ENCODE assay signal across 15 cellular contexts in genomic region chr15:62897634-62898033, GRCh38.
A peak's percentile ranks its signal among the peaks of the same experiment; 100 is the strongest.
DNase-seq lines count a peak whose midpoint lies in the region; ATAC-seq and TF ChIP-seq lines count a peak whose summit lies in the region.
"Had no signal": no experiment of that assay in that cellular context is flagged by ENCODE, and none has a peak within 500 bp of the region (broad histone marks: within the 10 kb centered on the region; RNA-seq: fewer than 3 reads in every experiment).

No MANE protein-coding gene starts in this region.

- H2AFZ ChIP-seq in trophoblast cell (ENCODE audit: insufficient read depth, low read length, poor library complexity) (peak overlapping the region; percentile 86), OCI-LY7 (ENCODE audit: low read length) (no peak overlapping the region)

- peak in 3 of 8 donors; percentile 6 to 29 (median 9) for ATAC-seq in heart right ventricle
- no peak for ATAC-seq in GM18520 (IDR thresholded peaks at IDR 0.05; ENCODE audit: unreplicated experiment)
- no peak for ATAC-seq in HG03342 (IDR thresholded peaks at IDR 0.05; ENCODE audit: unreplicated experiment)
- ATAC-seq in GM21528 (IDR thresholded peaks at IDR 0.05; ENCODE audit: low FRiP score, unreplicated experiment): no peak
- ATAC-seq: activated CD4-positive, alpha-beta T cell treated with anti-CD3 and anti-CD28 coated beads for 36 hours; activated T-cell treated with anti-CD3 and anti-CD28 coated beads, Interleukin-2, amount 50 U/mL, for 72 hours had no signal

- H3K4me1 ChIP-seq in ascending aorta (peaks cover 8 to 36% of the 10 kb centered on the region in 2 donors), heart right ventricle (peaks cover 10 to 76% (median 59%) of the 10 kb centered on the region in 9 donors), trophoblast cell (ENCODE audit: control insufficient read depth in 1 of 2, insufficient read depth in 2 of 2, low read length in 2 of 2) (peaks cover 27 to 38% of the 10 kb centered on the region in 2 experiments), OCI-LY7 (ENCODE audit: insufficient read depth, low read length, poor library complexity, severe bottlenecking) (no peaks in the 10 kb centered on the region)

- BruUV-seq in OCI-LY7 (replicated peaks; lab: Mats Ljungman, UMichigan): no TSS peak

- H3K14ac ChIP-seq in trophoblast cell (ENCODE audit: low read length): peak overlapping the region; percentile 98

- POLR2A ChIA-PET in OCI-LY7 (lab: Charles Lee): no interaction called here

- H3K9me3 ChIP-seq in ascending aorta (no peaks in the 10 kb centered on the region), heart right ventricle (no peaks in the 10 kb centered on the region), trophoblast cell (ENCODE audit: insufficient read depth, low read depth, low read length) (no peaks in the 10 kb centered on the region), OCI-LY7 (ENCODE audit: low read length) (no peaks in the 10 kb centered on the region)
- H3K9me3 ChIP-seq: upper lobe of right lung had no signal

- H4K8ac ChIP-seq in trophoblast cell (ENCODE audit: low read depth, low read length): peak overlapping the region; percentile 95

- H3K18ac ChIP-seq in trophoblast cell (ENCODE audit: low read length): peak overlapping the region; percentile 96

- no peaks in the 10 kb centered on the region for H3K27me3 ChIP-seq in ascending aorta
- no peaks in the 10 kb centered on the region for H3K27me3 ChIP-seq in heart right ventricle
- no peaks in the 10 kb centered on the region for H3K27me3 ChIP-seq in trophoblast cell (ENCODE audit: insufficient read depth, low read length)
- H3K27me3 ChIP-seq: upper lobe of right lung had no signal

- H4K91ac ChIP-seq in trophoblast cell (ENCODE audit: low read depth, low read length): peak overlapping the region; percentile 100

- H2BK5ac ChIP-seq in trophoblast cell (ENCODE audit: low read depth, low read length, poor library complexity): peak overlapping the region; percentile 100

- H3K79me2 ChIP-seq in trophoblast cell (ENCODE audit: control insufficient read depth, insufficient read depth, low read length, poor library complexity) (peaks cover 29% of the 10 kb centered on the region), OCI-LY7 (ENCODE audit: insufficient read depth, low read depth, low read length) (no peaks in the 10 kb centered on the region)

- H4K20me1 ChIP-seq in OCI-LY7 (ENCODE audit: insufficient read depth, low read length): no peaks in the 10 kb centered on the region

- TF ChIP-seq CTCF in C4-2B (conservative IDR thresholded peaks at IDR 0.05) (no peak), ascending aorta (IDR thresholded peaks at IDR 0.05) (no peak), heart right ventricle (IDR thresholded peaks at IDR 0.05) (no peak), OCI-LY7 (conservative IDR thresholded peaks at IDR 0.05; ENCODE audit: low read length) (no peak)

- H3K9me2 ChIP-seq in OCI-LY7 (ENCODE audit: insufficient read depth, low read length): no peaks in the 10 kb centered on the region

- intact Hi-C loops in ascending aorta (cut with DNase I) (loop anchor here (1.0 to 5.0 kb wide), 4 partner anchors 45 to 145 kb away; partner anchors contain the start of gene TPM1), heart right ventricle (cut with DNase I) (loop anchor here in 4 of 10 donors (2.0 to 5.0 kb wide), 3 partner anchors 105 to 145 kb away; partner anchors contain the start of gene TPM1 (in 2 of the 4)), OCI-LY7 (cut with micrococcal nuclease; ENCODE audit: unreplicated experiment) (no loop called here)

- H4K12ac ChIP-seq in trophoblast cell (ENCODE audit: low read depth, low read length): peak overlapping the region; percentile 81

- peak overlapping the region; percentile 98 for H2AK5ac ChIP-seq in trophoblast cell (ENCODE audit: low read length)

- H3K9ac ChIP-seq in trophoblast cell (ENCODE audit: low read length): peak overlapping the region; percentile 78

- DNase-seq in ascending aorta (ENCODE audit: low spot score in 2 of 2) (no peak), heart right ventricle (no peak), trophoblast cell (no peak), OCI-LY7 (ENCODE audit: low spot score) (no peak)
- DNase-seq: activated CD4-positive, alpha-beta T cell treated with anti-CD3 and anti-CD28 coated beads for 36 hours; activated T-cell treated with anti-CD3 and anti-CD28 coated beads, Interleukin-2, amount 50 U/mL, for 72 hours; NCI-H1417; NCI-H510A treated with DMSO at 0.1 percent for 48 hours; OCI-M1; stimulated activated CD4-positive, alpha-beta T cell treated with anti-CD3 and anti-CD28 coated beads, Interleukin-12 subunit alpha, Interleukin-12 subunit beta, amount 100 ng/mL, for 4 hours had no signal

- H3K27ac ChIP-seq in C4-2B: peak overlapping the region; percentile 35
- peak overlapping the region; percentile 58 to 81 for H3K27ac ChIP-seq in ascending aorta
- peak overlapping the region; percentile 66 to 93 (median 88) for H3K27ac ChIP-seq in heart right ventricle
- peak overlapping the region; percentile 100 for H3K27ac ChIP-seq in trophoblast cell (ENCODE audit: low read depth, low read length)
- H3K27ac ChIP-seq in OCI-LY7 (ENCODE audit: low read depth, low read length, poor library complexity, severe bottlenecking): no peak overlapping the region
- H3K27ac ChIP-seq: upper lobe of right lung had no signal

- peak overlapping the region; percentile 69 for H3K4ac ChIP-seq in trophoblast cell (ENCODE audit: low read depth, low read length)

- H2BK12ac ChIP-seq in trophoblast cell (ENCODE audit: low read length): peak overlapping the region; percentile 99

- peak overlapping the region; percentile 15 for H3K4me2 ChIP-seq in trophoblast cell (ENCODE audit: low read length)
- no peak overlapping the region for H3K4me2 ChIP-seq in OCI-LY7 (ENCODE audit: low read length)

- no peak overlapping the region for H3K4me3 ChIP-seq in ascending aorta
- peak overlapping the region in 4 of 10 donors; percentile 5 to 17 (median 13) for H3K4me3 ChIP-seq in heart right ventricle
- no peak overlapping the region for H3K4me3 ChIP-seq in trophoblast cell (ENCODE audit: low read depth, low read length)
- H3K4me3 ChIP-seq in OCI-LY7 (ENCODE audit: low read depth, low read length, poor library complexity, severe bottlenecking): no peak overlapping the region
- H3K4me3 ChIP-seq: upper lobe of right lung had no signal

- CTCF ChIA-PET in OCI-LY7 (lab: Charles Lee; ENCODE audit: unreplicated experiment): no interaction called here

- peaks cover 76% of the 10 kb centered on the region for H3K79me1 ChIP-seq in trophoblast cell (ENCODE audit: low read length)

- H3K23ac ChIP-seq in trophoblast cell (ENCODE audit: low read length): no peak overlapping the region

- H2BK120ac ChIP-seq in trophoblast cell (ENCODE audit: insufficient read depth, low read length, poor library complexity): peak overlapping the region; percentile 100

- 56 to 71% methylated on average over 8 of the region's 8 CpGs for WGBS in heart right ventricle, 2 donors
- no CpG with 5 or more reads among the region's 8 CpGs for WGBS in trophoblast cell (ENCODE audit: extremely low coverage, insufficient coverage, insufficient read length)

- H3K36me3 ChIP-seq in ascending aorta (no peaks in the 10 kb centered on the region), heart right ventricle (no peaks in the 10 kb centered on the region), trophoblast cell (ENCODE audit: control insufficient read depth in 1 of 2, insufficient read depth in 2 of 2, low read length in 2 of 2) (no peaks in the 10 kb centered on the region), OCI-LY7 (ENCODE audit: insufficient read depth, low read length) (no peaks in the 10 kb centered on the region)
- H3K36me3 ChIP-seq: upper lobe of right lung had no signal
